ENCODE assay signal across 10 cellular contexts in the genomic region with DNA sequence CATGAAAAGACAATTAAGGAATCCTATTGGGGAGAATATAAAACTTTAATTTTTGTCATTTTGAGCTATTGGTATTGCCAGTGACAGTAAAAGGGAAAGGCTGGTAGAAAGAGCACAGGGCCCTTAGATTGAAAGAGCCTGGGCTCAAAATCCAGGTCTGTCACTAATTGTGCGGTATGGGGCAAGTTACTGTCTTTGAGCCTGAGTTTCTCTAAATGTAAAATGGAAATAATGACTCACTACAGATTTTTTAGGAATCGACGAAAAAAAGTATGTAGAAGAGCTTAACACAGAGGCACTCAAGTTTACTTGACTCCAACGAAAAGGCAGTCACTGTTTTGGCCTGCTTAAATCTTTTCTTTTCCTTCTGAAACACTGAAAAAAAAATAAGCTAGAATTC. TPM values are rescaled to one million over a fixed set of nuclear protein-coding genes. Genes with fewer than 3 reads are reported as not detected.
DNase-seq lines count a peak whose midpoint lies in the region; ATAC-seq and TF ChIP-seq lines count a peak whose summit lies in the region.
"Had no signal": no experiment of that assay in that cellular context is flagged by ENCODE, and none has a peak within 500 bp of the region (broad histone marks: within the 10 kb centered on the region; RNA-seq: fewer than 3 reads in every experiment).

No MANE protein-coding gene starts in this region.

- H3K27me3 Mint-ChIP-seq in activated CD8-positive, alpha-beta memory T cell treated with anti-CD3 and anti-CD28 coated beads, Interleukin-2, amount 10 ng/mL, durations not matched to agents 7 days and 5 days = no peaks in the 10 kb centered on the region
- H3K27me3 Mint-ChIP-seq in activated naive CD8-positive, alpha-beta T cell = no peaks in the 10 kb centered on the region

- ATAC-seq in activated CD8-positive, alpha-beta memory T cell treated with anti-CD3 and anti-CD28 coated beads, Interleukin-2, amount 10 ng/mL, durations not matched to agents 7 days and 5 days = peak; percentile 28
- ATAC-seq in left lung (peak; percentile 13), thoracic aorta (ENCODE audit: insufficient number of reproducible peaks, low FRiP score, low read depth) (no peak), GM21723 (IDR thresholded peaks at IDR 0.05; ENCODE audit: unreplicated experiment) (no peak)

- no peak for DNase-seq in activated CD8-positive, alpha-beta memory T cell treated with anti-CD3 and anti-CD28 coated beads, Interleukin-2, amount 10 ng/mL, durations not matched to agents 7 days and 5 days
- no peak for DNase-seq in activated CD8-positive, alpha-beta memory T cell treated with anti-CD3 and anti-CD28 coated beads, Interleukin-2, amount 50 U/mL, for 48 hours
- DNase-seq in left lung (no peak), thoracic aorta (ENCODE audit: low spot score) (no peak), GOT3 (lab: John Stamatoyannopoulos, UW) (no peak)
- DNase-seq in stimulated activated CD4-positive, alpha-beta T cell treated with anti-CD3 and anti-CD28 coated beads, Interleukin-2, amount 100 ng/mL, for 48 hours = no peak
- DNase-seq: stimulated activated CD4-positive, alpha-beta T cell treated with anti-CD3 and anti-CD28 coated beads, Interleukin-4, amount 100 ng/mL, for 4 hours had no signal

- H3K9me3 Mint-ChIP-seq in activated CD8-positive, alpha-beta memory T cell treated with anti-CD3 and anti-CD28 coated beads, Interleukin-2, amount 10 ng/mL, durations not matched to agents 7 days and 5 days (ENCODE audit: low read depth) = no peaks in the 10 kb centered on the region
- no peaks in the 10 kb centered on the region for H3K9me3 Mint-ChIP-seq in activated naive CD8-positive, alpha-beta T cell (ENCODE audit: low read depth)

- TF ChIP-seq CTCF in left lung (IDR thresholded peaks at IDR 0.05) = no peak
- TF ChIP-seq CTCF in thoracic aorta (IDR thresholded peaks at IDR 0.05) = no peak

- H3K9me3 ChIP-seq in left lung = no peaks in the 10 kb centered on the region
- no peaks in the 10 kb centered on the region for H3K9me3 ChIP-seq in thoracic aorta

- peaks cover 80% of the 10 kb centered on the region for H3K4me1 Mint-ChIP-seq in activated CD8-positive, alpha-beta memory T cell treated with anti-CD3 and anti-CD28 coated beads, Interleukin-2, amount 10 ng/mL, durations not matched to agents 7 days and 5 days
- peaks cover 91% of the 10 kb centered on the region for H3K4me1 Mint-ChIP-seq in activated naive CD8-positive, alpha-beta T cell (ENCODE audit: low read depth)

- H3K4me3 ChIP-seq in left lung = no peak overlapping the region
- peak overlapping the region; percentile 17 for H3K4me3 ChIP-seq in thoracic aorta
- H3K4me3 ChIP-seq: lung had no signal

- intact Hi-C loops in left lung (cut with DNase I) = no loop called here

- H3K36me3 ChIP-seq in left lung = no peaks in the 10 kb centered on the region
- no peaks in the 10 kb centered on the region for H3K36me3 ChIP-seq in thoracic aorta

- H3K27ac Mint-ChIP-seq in activated CD8-positive, alpha-beta memory T cell treated with anti-CD3 and anti-CD28 coated beads, Interleukin-2, amount 10 ng/mL, durations not matched to agents 7 days and 5 days = peak overlapping the region; percentile 70
- peak overlapping the region; percentile 96 for H3K27ac Mint-ChIP-seq in activated naive CD8-positive, alpha-beta T cell

- peaks cover 69% of the 10 kb centered on the region for H3K36me3 Mint-ChIP-seq in activated CD8-positive, alpha-beta memory T cell treated with anti-CD3 and anti-CD28 coated beads, Interleukin-2, amount 10 ng/mL, durations not matched to agents 7 days and 5 days
- peaks cover 8% of the 10 kb centered on the region for H3K36me3 Mint-ChIP-seq in activated naive CD8-positive, alpha-beta T cell

- CTCF ChIA-PET in activated CD8-positive, alpha-beta memory T cell treated with anti-CD3 and anti-CD28 coated beads, Interleukin-2, amount 10 ng/mL, durations not matched to agents 7 days and 5 days (lab: Charles Lee) = interaction anchor here (0.9 to 4.6 kb wide), 6 partner anchors 11 to 36 kb away, joined by 3 to 16 read pairs (median 4); no protein-coding TSS in a partner anchor

- H3K27me3 ChIP-seq in left lung = no peaks in the 10 kb centered on the region
- no peaks in the 10 kb centered on the region for H3K27me3 ChIP-seq in thoracic aorta (replicated peaks; ENCODE audit: insufficient read depth)

- H3K4me1 ChIP-seq in left lung (peaks cover 45 to 96% of the 10 kb centered on the region in 2 donors), thoracic aorta (ENCODE audit: control insufficient read depth in 1 of 2, low read depth in 2 of 2) (peaks cover 69 to 91% of the 10 kb centered on the region in 2 donors)

- H3K27ac ChIP-seq in left lung (peak overlapping the region; percentile 7 to 16), thoracic aorta (peak overlapping the region; percentile 12 to 53)

- peak overlapping the region; percentile 32 for H3K4me3 Mint-ChIP-seq in activated CD8-positive, alpha-beta memory T cell treated with anti-CD3 and anti-CD28 coated beads, Interleukin-2, amount 10 ng/mL, durations not matched to agents 7 days and 5 days
- H3K4me3 Mint-ChIP-seq in activated naive CD8-positive, alpha-beta T cell = peak overlapping the region; percentile 67

RNA-seq across cellular contexts. Expression of gene NDUFV2, which starts 7.0 kb away (rescaled TPM):
- 100 to 1,000 TPM; 222 to 302 TPM for total RNA-seq in activated CD8-positive, alpha-beta memory T cell treated with anti-CD3 and anti-CD28 coated beads, Interleukin-2, amount 10 ng/mL, durations not matched to agents 7 days and 5 days
- total RNA-seq in left lung (100 to 1,000 TPM; 108 to 138 TPM), thoracic aorta (10 to 100 TPM; 44.0 to 94.9 TPM)

RNA-seq across cellular contexts. Expression of gene ANKRD12, which starts 27.1 kb away (rescaled TPM):
- 10 to 100 TPM; 67.5 to 76.9 TPM for total RNA-seq in activated CD8-positive, alpha-beta memory T cell treated with anti-CD3 and anti-CD28 coated beads, Interleukin-2, amount 10 ng/mL, durations not matched to agents 7 days and 5 days
- total RNA-seq in left lung = 10 to 100 TPM; 47.6 to 64.3 TPM
- 10 to 100 TPM; 35.6 to 70.3 TPM for total RNA-seq in thoracic aorta

Comparison
In these comparisons a context has a peak if more than half of its experiments do, and no peak if none do; other contexts are left out.
1. ATAC-seq: peak in activated CD8-positive, alpha-beta memory T cell treated with anti-CD3 and anti-CD28 coated beads, Interleukin-2, amount 10 ng/mL, durations not matched to agents 7 days and 5 days (single experiment) and left lung (single experiment); none in thoracic aorta (single experiment) and GM21723 (single experiment).